15 cellular contexts compared by ENCODE assay signal in genomic region chr18:50509012-50509411, GRCh38. TPM values are rescaled to one million over a fixed set of nuclear protein-coding genes. Genes with fewer than 3 reads are reported as not detected.
DNase-seq lines count a peak whose midpoint lies in the region; ATAC-seq and TF ChIP-seq lines count a peak whose summit lies in the region.
"Had no signal": no experiment of that assay in that cellular context is flagged by ENCODE, and none has a peak within 500 bp of the region (broad histone marks: within the 10 kb centered on the region; RNA-seq: fewer than 3 reads in every experiment).

No MANE protein-coding gene starts in this region.

- H3K36me3 Mint-ChIP-seq in activated naive CD4-positive, alpha-beta T cell treated with anti-CD3 and anti-CD28 coated beads for 36 hours (ENCODE audit: low read depth): no peaks in the 10 kb centered on the region
- H3K36me3 Mint-ChIP-seq in activated naive CD4-positive, alpha-beta T cell treated with anti-CD3 and anti-CD28 coated beads, Interleukin-2, amount 50 U/mL, for 72 hours: no peaks in the 10 kb centered on the region
- H3K36me3 Mint-ChIP-seq in endothelial cell (ENCODE audit: low read depth, unreplicated experiment): no peaks in the 10 kb centered on the region
- H3K36me3 Mint-ChIP-seq: CD14-positive monocyte; CD4-positive, alpha-beta memory T cell had no signal

- TF ChIP-seq CTCF in endothelial cell (IDR thresholded peaks at IDR 0.05; ENCODE audit: unreplicated experiment): no peak

- CTCF ChIA-PET in activated naive CD4-positive, alpha-beta T cell treated with anti-CD3 and anti-CD28 coated beads for 36 hours (lab: Charles Lee): no interaction called here

- ATAC-seq in activated naive CD4-positive, alpha-beta T cell treated with anti-CD3 and anti-CD28 coated beads, Interleukin-2, amount 50 U/mL, for 72 hours: no peak
- ATAC-seq: A549 had no signal

- H3K27me3 Mint-ChIP-seq in activated naive CD4-positive, alpha-beta T cell treated with anti-CD3 and anti-CD28 coated beads for 36 hours (ENCODE audit: low read depth): peaks cover 20% of the 10 kb centered on the region
- H3K27me3 Mint-ChIP-seq in endothelial cell (ENCODE audit: unreplicated experiment): no peaks in the 10 kb centered on the region

- H3K4me3 Mint-ChIP-seq in activated naive CD4-positive, alpha-beta T cell treated with anti-CD3 and anti-CD28 coated beads for 36 hours: no peak overlapping the region
- H3K4me3 Mint-ChIP-seq in endothelial cell (ENCODE audit: unreplicated experiment): no peak overlapping the region
- H3K4me3 Mint-ChIP-seq: CD14-positive monocyte; CD4-positive, alpha-beta memory T cell had no signal

- H3K9me3 Mint-ChIP-seq in activated naive CD4-positive, alpha-beta T cell treated with anti-CD3 and anti-CD28 coated beads for 36 hours: no peaks in the 10 kb centered on the region
- no peaks in the 10 kb centered on the region for H3K9me3 Mint-ChIP-seq in activated naive CD4-positive, alpha-beta T cell treated with anti-CD3 and anti-CD28 coated beads, Interleukin-2, amount 50 U/mL, for 72 hours
- no peaks in the 10 kb centered on the region for H3K9me3 Mint-ChIP-seq in endothelial cell (ENCODE audit: unreplicated experiment)

- intact Hi-C loops in activated naive CD4-positive, alpha-beta T cell treated with anti-CD3 and anti-CD28 coated beads for 36 hours (cut with micrococcal nuclease): no loop called here

- peak overlapping the region; percentile 3 for H3K27ac Mint-ChIP-seq in activated naive CD4-positive, alpha-beta T cell treated with anti-CD3 and anti-CD28 coated beads for 36 hours
- no peak overlapping the region for H3K27ac Mint-ChIP-seq in activated naive CD4-positive, alpha-beta T cell treated with anti-CD3 and anti-CD28 coated beads, Interleukin-2, amount 50 U/mL, for 72 hours
- peak overlapping the region; percentile 24 for H3K27ac Mint-ChIP-seq in endothelial cell (ENCODE audit: unreplicated experiment)
- H3K27ac Mint-ChIP-seq: CD14-positive monocyte; CD4-positive, alpha-beta memory T cell had no signal

- H3K4me1 Mint-ChIP-seq in activated naive CD4-positive, alpha-beta T cell treated with anti-CD3 and anti-CD28 coated beads for 36 hours (ENCODE audit: low read depth): no peaks in the 10 kb centered on the region
- H3K4me1 Mint-ChIP-seq in endothelial cell (ENCODE audit: unreplicated experiment): peaks cover 18% of the 10 kb centered on the region
- H3K4me1 Mint-ChIP-seq: CD14-positive monocyte; CD4-positive, alpha-beta memory T cell had no signal

- DNase-seq in activated naive CD4-positive, alpha-beta T cell treated with anti-CD3 and anti-CD28 coated beads for 36 hours: no peak
- no peak for DNase-seq in activated naive CD4-positive, alpha-beta T cell treated with anti-CD3 and anti-CD28 coated beads, Interleukin-2, amount 50 U/mL, for 72 hours (ENCODE audit: low spot score in 2 of 2)
- DNase-seq in endothelial cell (ENCODE audit: low spot score): no peak
- peak; percentile 50 for DNase-seq in pons (ENCODE audit: low spot score)
- no peak for DNase-seq in SKM-1 treated with dmso at 0.1 percent for 144 hours (lab: John Stamatoyannopoulos, UW; ENCODE audit: unreplicated experiment)
- DNase-seq in KG1 (lab: John Stamatoyannopoulos, UW): no peak
- no peak for DNase-seq in ureter (ENCODE audit: low spot score)
- DNase-seq: AML-193; CD4-positive, alpha-beta memory T cell; DMS153; DMS79; GF-D8 had no signal

RNA-seq across cellular contexts. Expression of gene MAPK4, which starts 50.9 kb away (rescaled TPM):
- not detected for total RNA-seq in activated naive CD4-positive, alpha-beta T cell treated with anti-CD3 and anti-CD28 coated beads for 36 hours
- total RNA-seq in activated naive CD4-positive, alpha-beta T cell treated with anti-CD3 and anti-CD28 coated beads, Interleukin-2, amount 50 U/mL, for 72 hours: not detected
- total RNA-seq in endothelial cell (ENCODE audit: unreplicated experiment) (0.21 TPM), ureter (14.3 TPM)
- total RNA-seq: CD4-positive, alpha-beta memory T cell; HT-29 had no signal

Comparison
In these comparisons a context has a peak if more than half of its experiments do, and no peak if none do; other contexts are left out.
1. H3K27ac Mint-ChIP-seq: peak in activated naive CD4-positive, alpha-beta T cell treated with anti-CD3 and anti-CD28 coated beads for 36 hours (single experiment) and endothelial cell (single experiment); none in activated naive CD4-positive, alpha-beta T cell treated with anti-CD3 and anti-CD28 coated beads, Interleukin-2, amount 50 U/mL, for 72 hours (0 of 2).
2. RNA of gene MAPK4, which starts 50.9 kb away (total RNA-seq): 14.3 TPM in ureter (single experiment); 0.21 TPM in endothelial cell (single experiment), not detected in activated naive CD4-positive, alpha-beta T cell treated with anti-CD3 and anti-CD28 coated beads for 36 hours and not detected in activated naive CD4-positive, alpha-beta T cell treated with anti-CD3 and anti-CD28 coated beads, Interleukin-2, amount 50 U/mL, for 72 hours; every median in the first group is over 10 times any median in the second.